Comparison of ENCODE assay signal across 24 cellular contexts in genomic region chr10:132687893-132688579, GRCh38.
DNase-seq lines count a peak whose midpoint lies in the region; ATAC-seq and TF ChIP-seq lines count a peak whose summit lies in the region.
"Had no signal": no experiment of that assay in that cellular context is flagged by ENCODE, and none has a peak within 500 bp of the region (broad histone marks: within the 10 kb centered on the region; RNA-seq: fewer than 3 reads in every experiment).

No MANE protein-coding gene starts in this region.

- peaks cover 2% of the 10 kb centered on the region for H3K9me3 Mint-ChIP-seq in endodermal cell
- H3K9me3 Mint-ChIP-seq in osteocyte (ENCODE audit: unreplicated experiment) = peaks cover 11% of the 10 kb centered on the region

- no peaks in the 10 kb centered on the region for H3K4me1 ChIP-seq in endodermal cell (ENCODE audit: control insufficient read depth, insufficient read depth, low read length)
- peaks cover 22% of the 10 kb centered on the region for H3K4me1 ChIP-seq in lower lobe of right lung
- no peaks in the 10 kb centered on the region for H3K4me1 ChIP-seq in suprapubic skin

- DNase-seq in activated effector memory CD4-positive, alpha-beta T cell treated with anti-CD3 and anti-CD28 coated beads, Interleukin-2, amount 50 U/mL, for 16 hours = peak; percentile 39
- no peak for DNase-seq in activated effector memory CD4-positive, alpha-beta T cell treated with Interleukin-2 at 50 U/mL for 16 hours
- DNase-seq in endodermal cell = peak; percentile 46
- peak; percentile 14 for DNase-seq in lower lobe of right lung
- DNase-seq in suprapubic skin (ENCODE audit: low spot score in 2 of 2) = peak; percentile 46 to 65
- DNase-seq in AG08396 (ENCODE audit: low spot score) = no peak
- no peak for DNase-seq in stimulated activated CD8-positive, alpha-beta memory T cell treated with anti-CD3 and anti-CD28 coated beads, Interleukin-4, amount 100 ng/mL, for 48 hours
- DNase-seq in osteocyte (ENCODE audit: extremely low spot score, unreplicated experiment) = no peak
- DNase-seq: activated CD4-positive, alpha-beta T cell treated with anti-CD3 and anti-CD28 coated beads for 36 hours; activated gamma-delta T cell treated with Interleukin-2 at 50 U/mL for 16 hours; CD4-positive, alpha-beta memory T cell; DMS 273 treated with DMSO at 0.1 percent for 48 hours; effector memory CD8-positive, alpha-beta T cell; hypothalamus; Kasumi-1; NCI-H1048; NCI-H187; NCI-H2171 treated with DMSO at 0.1 percent for 48 hours; NCI-H526 treated with DMSO at 0.1 percent for 48 hours; T-helper 17 cell had no signal

- H3K4me1 Mint-ChIP-seq in endodermal cell (no peaks in the 10 kb centered on the region), osteocyte (ENCODE audit: unreplicated experiment) (peaks cover 19% of the 10 kb centered on the region)

- H3K27ac Mint-ChIP-seq in endodermal cell (no peak overlapping the region), osteocyte (ENCODE audit: unreplicated experiment) (no peak overlapping the region)
- H3K27ac Mint-ChIP-seq: activated CD4-positive, alpha-beta T cell treated with anti-CD3 and anti-CD28 coated beads for 36 hours; effector memory CD8-positive, alpha-beta T cell; T-helper 17 cell had no signal

- H3K36me3 Mint-ChIP-seq in endodermal cell (ENCODE audit: low read depth) = peaks cover 8% of the 10 kb centered on the region
- H3K36me3 Mint-ChIP-seq in osteocyte (ENCODE audit: unreplicated experiment) = peaks cover 23% of the 10 kb centered on the region

- H3K4me3 Mint-ChIP-seq in endodermal cell (no peak overlapping the region), osteocyte (ENCODE audit: unreplicated experiment) (no peak overlapping the region)
- H3K4me3 Mint-ChIP-seq: activated CD4-positive, alpha-beta T cell treated with anti-CD3 and anti-CD28 coated beads for 36 hours; CD4-positive, alpha-beta memory T cell; effector memory CD8-positive, alpha-beta T cell; T-helper 17 cell had no signal

- 77 to 83% methylated on average over 14 of the region's 14 CpGs for WGBS in endodermal cell (ENCODE audit: insufficient coverage in 1 of 2, insufficient read length in 1 of 2), 2 experiments
- 70% methylated on average over 4 of the region's 14 CpGs for WGBS in suprapubic skin

- no peaks in the 10 kb centered on the region for H3K27me3 ChIP-seq in endodermal cell (ENCODE audit: control insufficient read depth, insufficient read depth, low read length, poor library complexity, severe bottlenecking)
- H3K27me3 ChIP-seq in lower lobe of right lung (ENCODE audit: low read depth) = no peaks in the 10 kb centered on the region
- no peaks in the 10 kb centered on the region for H3K27me3 ChIP-seq in suprapubic skin
- H3K27me3 ChIP-seq: esophagus muscularis mucosa, ovary had no signal

- TF ChIP-seq EP300 in suprapubic skin (IDR thresholded peaks at IDR 0.05) = no peak

- no peaks in the 10 kb centered on the region for H3K36me3 ChIP-seq in endodermal cell (ENCODE audit: control insufficient read depth, insufficient read depth, low read length)
- H3K36me3 ChIP-seq in lower lobe of right lung = peaks cover 11% of the 10 kb centered on the region
- H3K36me3 ChIP-seq in suprapubic skin = peaks cover 18% of the 10 kb centered on the region
- H3K36me3 ChIP-seq: ovary had no signal

- no peak for TF ChIP-seq POLR2A in suprapubic skin (IDR thresholded peaks at IDR 0.05)

- H3K9me3 ChIP-seq in endodermal cell (ENCODE audit: control insufficient read depth, low read length) = peaks cover 2% of the 10 kb centered on the region
- no peaks in the 10 kb centered on the region for H3K9me3 ChIP-seq in lower lobe of right lung
- no peaks in the 10 kb centered on the region for H3K9me3 ChIP-seq in suprapubic skin
- H3K9me3 ChIP-seq: esophagus muscularis mucosa, ovary had no signal

- H3K4me3 ChIP-seq in endodermal cell (ENCODE audit: low read length) (no peak overlapping the region), lower lobe of right lung (no peak overlapping the region), suprapubic skin (no peak overlapping the region)
- H3K4me3 ChIP-seq: esophagus muscularis mucosa, ovary, SK-N-MC had no signal

- ATAC-seq in lower lobe of right lung = no peak
- ATAC-seq: activated CD4-positive, alpha-beta T cell treated with anti-CD3 and anti-CD28 coated beads for 36 hours; effector memory CD8-positive, alpha-beta T cell; T-helper 17 cell had no signal

- intact Hi-C loops in lower lobe of right lung (cut with DNase I) = no loop called here

- H3K27ac ChIP-seq in endodermal cell (ENCODE audit: low read depth, low read length) (no peak overlapping the region), lower lobe of right lung (no peak overlapping the region), suprapubic skin (no peak overlapping the region)
- H3K27ac ChIP-seq: 22Rv1, esophagus muscularis mucosa, ovary, SK-N-MC had no signal

- TF ChIP-seq CTCF in endodermal cell (conservative IDR thresholded peaks at IDR 0.05) (no peak), lower lobe of right lung (IDR thresholded peaks at IDR 0.05) (no peak), suprapubic skin (IDR thresholded peaks at IDR 0.05) (no peak), osteocyte (IDR thresholded peaks at IDR 0.05) (no peak)

- H3K27me3 Mint-ChIP-seq in endodermal cell (ENCODE audit: insufficient read depth) = no peaks in the 10 kb centered on the region
- H3K27me3 Mint-ChIP-seq in osteocyte (ENCODE audit: unreplicated experiment) = no peaks in the 10 kb centered on the region
- H3K27me3 Mint-ChIP-seq: activated CD4-positive, alpha-beta T cell treated with anti-CD3 and anti-CD28 coated beads for 36 hours; CD4-positive, alpha-beta memory T cell; effector memory CD8-positive, alpha-beta T cell; T-helper 17 cell had no signal

- H3K9ac ChIP-seq in endodermal cell (ENCODE audit: extremely low read depth, low read length, poor library complexity, severe bottlenecking) = no peak overlapping the region

Comparison
In these comparisons a context has a peak if more than half of its experiments do, and no peak if none do; other contexts are left out.
1. DNase-seq: peak in activated effector memory CD4-positive, alpha-beta T cell treated with anti-CD3 and anti-CD28 coated beads, Interleukin-2, amount 50 U/mL, for 16 hours (single experiment), endodermal cell (single experiment), lower lobe of right lung (single experiment) and suprapubic skin (2 of 2); none in activated effector memory CD4-positive, alpha-beta T cell treated with Interleukin-2 at 50 U/mL for 16 hours (single experiment), AG08396 (single experiment), stimulated activated CD8-positive, alpha-beta memory T cell treated with anti-CD3 and anti-CD28 coated beads, Interleukin-4, amount 100 ng/mL, for 48 hours (single experiment) and osteocyte (single experiment).